27 cellular contexts compared by ENCODE assay signal in genomic region chr18:11801573-11801972, GRCh38. TPM values are rescaled to one million over a fixed set of nuclear protein-coding genes. Genes with fewer than 3 reads are reported as not detected.
DNase-seq lines count a peak whose midpoint lies in the region; ATAC-seq, FAIRE-seq and TF ChIP-seq lines count a peak whose summit lies in the region.
"Had no signal": no experiment of that assay in that cellular context is flagged by ENCODE, and none has a peak within 500 bp of the region (broad histone marks: within the 10 kb centered on the region; RNA-seq: fewer than 3 reads in every experiment).

No MANE protein-coding gene starts in this region.

- in situ Hi-C loops in HepG2 (cut with HindIII; ENCODE audit: extremely low pct_ligation_motif_present, low pct_unique_long_range_greater_than_20kb) (no loop called here), K562 (cut with MboI) (no loop called here)

- CTCF ChIA-PET in HepG2 (lab: Yijun Ruan, JAX; ENCODE audit: low intra/inter-chr PET ratio, low total read pairs): no interaction called here
- CTCF ChIA-PET in HEK293 (lab: Yijun Ruan, JAX): interaction anchor here (0.5 to 0.9 kb wide), 3 partner anchors 9 to 72 kb away, joined by 3 to 7 read pairs (median 3); no protein-coding TSS in a partner anchor
- CTCF ChIA-PET in K562 (lab: Yijun Ruan, JAX; ENCODE audit: low intra/inter-chr PET ratio): no interaction called here

- DNase-seq in HepG2 (ENCODE audit: low spot score) (no peak), right lobe of liver (no peak), K562 (ENCODE audit: extremely low read depth in 1 of 4, low spot score in 3 of 4) (no peak), neural progenitor cell (ENCODE audit: low spot score) (no peak), colonic mucosa (no peak), ascending aorta (ENCODE audit: low spot score in 2 of 2) (no peak)
- DNase-seq: 8988T; ACHN; AML-193; BE2C; Calu3; CD4-positive, alpha-beta T cell; CD8-positive, alpha-beta memory T cell; COR-L47; DMS79; EL; GF-D8; GM23248; H9; HFFc6 had no signal

- no peak for FAIRE-seq in HepG2 (lab: Jason Lieb, UNC)
- FAIRE-seq in K562 (lab: Jason Lieb, UNC): no peak
- FAIRE-seq: A549, GM12891 had no signal

- TF ChIP-seq EP300 in HepG2 (IDR thresholded peaks at IDR 0.05; ENCODE audit: low read depth in 2 of 2, low read length in 2 of 2) (no peak), HepG2 (CRISPR knock-in tag; IDR thresholded peaks at IDR 0.05; ENCODE audit: borderline replicate concordance) (no peak), K562 (IDR thresholded peaks at IDR 0.05; ENCODE audit: low read length) (no peak)

- H3K27me3 Mint-ChIP-seq in neural progenitor cell (ENCODE audit: insufficient read depth, low read depth): no peaks in the 10 kb centered on the region

- peaks cover 4% of the 10 kb centered on the region; the same call in 1 of the 2 replicates for H3K4me1 ChIP-seq in HepG2 (ENCODE audit: insufficient read depth, low read length)
- H3K4me1 ChIP-seq in right lobe of liver: no peaks in the 10 kb centered on the region
- H3K4me1 ChIP-seq in HEK293 (ENCODE audit: control insufficient read depth, insufficient read depth, low read length): peaks cover 3% of the 10 kb centered on the region; the same call in 1 of the 2 replicates
- H3K4me1 ChIP-seq in K562 (replicated peaks in 1 of 2; ENCODE audit: control insufficient read depth in 2 of 2, insufficient read depth in 2 of 2, low read length in 2 of 2): peaks cover 0 to 5% of the 10 kb centered on the region in 2 experiments; a peak in 3 of 5 replicates
- no peaks in the 10 kb centered on the region for H3K4me1 ChIP-seq in neural progenitor cell
- H3K4me1 ChIP-seq in colonic mucosa: no peaks in the 10 kb centered on the region
- H3K4me1 ChIP-seq in ascending aorta: no peaks in the 10 kb centered on the region
- H3K4me1 ChIP-seq: BE2C had no signal

- TF ChIP-seq POLR2A in HepG2 (IDR thresholded peaks at IDR 0.05; ENCODE audit: insufficient read depth in 1 of 2, low read depth in 2 of 2, low read length in 2 of 2): no peak
- TF ChIP-seq POLR2A in right lobe of liver (IDR thresholded peaks at IDR 0.05): no peak
- TF ChIP-seq POLR2A in K562 (conservative IDR thresholded peaks at IDR 0.05): no peak

- TF ChIP-seq RAD21 in HepG2 (CRISPR knock-in tag; IDR thresholded peaks at IDR 0.05): no peak
- no peak for TF ChIP-seq RAD21 in K562 (CRISPR knock-in tag; conservative IDR thresholded peaks at IDR 0.05 in 1 of 2, IDR thresholded peaks at IDR 0.05 in 1 of 2)

- no peaks in the 10 kb centered on the region for H3F3A ChIP-seq in neural progenitor cell (ENCODE audit: low read depth)

- H3K27me3 ChIP-seq in HepG2 (ENCODE audit: control insufficient read depth in 1 of 2, insufficient read depth in 2 of 2, low read length in 2 of 2) (peaks cover 2 to 5% of the 10 kb centered on the region in 2 experiments; a peak in 1 of 5 replicates), right lobe of liver (no peaks in the 10 kb centered on the region), K562 (ENCODE audit: control insufficient read depth in 2 of 2, insufficient read depth in 2 of 2, low read length in 2 of 2) (peaks cover 18 to 19% of the 10 kb centered on the region in 2 experiments), neural progenitor cell (no peaks in the 10 kb centered on the region), colonic mucosa (no peaks in the 10 kb centered on the region), ascending aorta (no peaks in the 10 kb centered on the region)
- H3K27me3 ChIP-seq: BE2C; BLaER1 treated with 17β-estradiol and CSF1 and Interleukin-3, amounts not matched to agents 10 nM and 100 nM had no signal

- H4K20me1 ChIP-seq in HepG2 (ENCODE audit: insufficient read depth, low read length) (no peaks in the 10 kb centered on the region), K562 (replicated peaks; ENCODE audit: control insufficient read depth, insufficient read depth, low read length) (no peaks in the 10 kb centered on the region), neural progenitor cell (ENCODE audit: low read depth) (no peaks in the 10 kb centered on the region)
- H4K20me1 ChIP-seq: BLaER1 treated with 17β-estradiol and CSF1 and Interleukin-3, amounts not matched to agents 10 nM and 100 nM had no signal

- no peaks in the 10 kb centered on the region for H3K36me3 Mint-ChIP-seq in neural progenitor cell
- H3K36me3 Mint-ChIP-seq: CD14-positive monocyte; CD8-positive, alpha-beta memory T cell had no signal

- no peak overlapping the region for H3K4me3 ChIP-seq in HepG2 (replicated peaks in 1 of 3; ENCODE audit: insufficient read depth in 1 of 3, low read depth in 2 of 3, low read length in 3 of 3)
- H3K4me3 ChIP-seq in right lobe of liver: no peak overlapping the region
- H3K4me3 ChIP-seq in HEK293 (ENCODE audit: low read depth, low read length): no peak overlapping the region
- H3K4me3 ChIP-seq in K562: no peak overlapping the region
- no peak overlapping the region for H3K4me3 ChIP-seq in neural progenitor cell
- H3K4me3 ChIP-seq in colonic mucosa: no peak overlapping the region
- H3K4me3 ChIP-seq in ascending aorta: no peak overlapping the region
- H3K4me3 ChIP-seq: A549; BLaER1 treated with 17β-estradiol and CSF1 and Interleukin-3, amounts not matched to agents 10 nM and 100 nM; GM23248 had no signal

- no peak overlapping the region for H3K4me3 Mint-ChIP-seq in neural progenitor cell
- H3K4me3 Mint-ChIP-seq: CD14-positive monocyte; CD4-positive, alpha-beta T cell; CD8-positive, alpha-beta memory T cell; H9; HFFc6 had no signal

- no peak for ATAC-seq in HepG2
- ATAC-seq in right lobe of liver: no peak
- no peak for ATAC-seq in K562
- no peak for ATAC-seq in HG02970 (IDR thresholded peaks at IDR 0.05; ENCODE audit: low FRiP score, unreplicated experiment)
- ATAC-seq: A549, HCT116 had no signal

- POLR2A ChIA-PET in HepG2 (lab: Yijun Ruan, JAX) (no interaction called here), HEK293 (lab: Yijun Ruan, JAX) (no interaction called here), K562 (lab: Yijun Ruan, JAX) (no interaction called here)

- intact Hi-C loops in HepG2 (cut with micrococcal nuclease; ENCODE audit: unreplicated experiment) (no loop called here), right lobe of liver (cut with DNase I) (no loop called here), K562 (cut with micrococcal nuclease) (no loop called here), colonic mucosa (cut with DNase I) (no loop called here), ascending aorta (cut with DNase I) (loop anchor here (10.0 kb wide), 1 partner anchor 47 kb away; no protein-coding TSS in a partner anchor)

- no peaks in the 10 kb centered on the region for H3K9me3 Mint-ChIP-seq in neural progenitor cell
- H3K9me3 Mint-ChIP-seq: CD14-positive monocyte; CD4-positive, alpha-beta T cell; CD8-positive, alpha-beta memory T cell; H9; HFFc6 had no signal

- BruUV-seq in HepG2 (replicated peaks; lab: Mats Ljungman, UMichigan): no TSS peak
- BruUV-seq in K562 (replicated peaks; lab: Mats Ljungman, UMichigan): no TSS peak

- peaks cover 17% of the 10 kb centered on the region for H3K4me1 Mint-ChIP-seq in neural progenitor cell
- H3K4me1 Mint-ChIP-seq: CD14-positive monocyte; CD8-positive, alpha-beta memory T cell had no signal

- H3K27ac ChIP-seq in HepG2 (ENCODE audit: extremely low read length, insufficient read depth, low read length) (no peak overlapping the region), right lobe of liver (no peak overlapping the region), HEK293 (ENCODE audit: extremely low read depth, low read depth, low read length) (no peak overlapping the region), K562 (ENCODE audit: extremely low read depth, low read depth, low read length) (no peak overlapping the region), neural progenitor cell (no peak overlapping the region), colonic mucosa (no peak overlapping the region), ascending aorta (no peak overlapping the region)
- H3K27ac ChIP-seq: A549; BLaER1 treated with 17β-estradiol and CSF1 and Interleukin-3, amounts not matched to agents 10 nM and 100 nM; GM23248 had no signal

- no peaks in the 10 kb centered on the region for H3K79me2 ChIP-seq in HepG2 (ENCODE audit: insufficient read depth, low read length)
- no peaks in the 10 kb centered on the region for H3K79me2 ChIP-seq in K562 (ENCODE audit: control insufficient read depth, insufficient read depth, low read length)
- no peaks in the 10 kb centered on the region for H3K79me2 ChIP-seq in neural progenitor cell (ENCODE audit: low read depth)

- H3K4me2 ChIP-seq in HepG2 (ENCODE audit: low read depth, low read length) (no peak overlapping the region), K562 (ENCODE audit: insufficient read depth, low read length) (no peak overlapping the region), neural progenitor cell (no peak overlapping the region)
- H3K4me2 ChIP-seq: A549; BLaER1 treated with 17β-estradiol and CSF1 and Interleukin-3, amounts not matched to agents 10 nM and 100 nM had no signal

- H3K36me3 ChIP-seq in HepG2 (replicated peaks in 1 of 2; ENCODE audit: control insufficient read depth in 1 of 2, insufficient read depth in 2 of 2, low read length in 2 of 2) (no peaks in the 10 kb centered on the region), right lobe of liver (no peaks in the 10 kb centered on the region), HEK293 (ENCODE audit: control insufficient read depth in 2 of 2, insufficient read depth in 1 of 2, low read length in 2 of 2) (no peaks in the 10 kb centered on the region), K562 (ENCODE audit: control insufficient read depth, insufficient read depth, low read length) (no peaks in the 10 kb centered on the region), neural progenitor cell (no peaks in the 10 kb centered on the region), colonic mucosa (no peaks in the 10 kb centered on the region), ascending aorta (no peaks in the 10 kb centered on the region)
- H3K36me3 ChIP-seq: BE2C; BLaER1 treated with 17β-estradiol and CSF1 and Interleukin-3, amounts not matched to agents 10 nM and 100 nM had no signal

- WGBS in HepG2 (ENCODE audit: low lambda C conversion rate): 6% methylated on average over 4 of the region's 4 CpGs
- WGBS in right lobe of liver (ENCODE audit: insufficient coverage, low coverage, low lambda C conversion rate, missing lambda C conversion rate): 38% methylated on average over 3 of the region's 4 CpGs
- WGBS in K562 (ENCODE audit: insufficient coverage, low coverage, missing lambda C conversion rate): 14% methylated on average over 4 of the region's 4 CpGs

- no peaks in the 10 kb centered on the region for H3K9me1 ChIP-seq in K562 (ENCODE audit: control insufficient read depth, insufficient read depth, low read length)

- H2AFZ ChIP-seq in HepG2 (ENCODE audit: low read length) (no peak overlapping the region), K562 (ENCODE audit: low read depth, low read length) (no peak overlapping the region), neural progenitor cell (replicated peaks) (no peak overlapping the region)
- H2AFZ ChIP-seq: GM23248 had no signal

- H3K27ac Mint-ChIP-seq in neural progenitor cell: peak overlapping the region; percentile 9
- H3K27ac Mint-ChIP-seq: CD4-positive, alpha-beta T cell; H9; HFFc6 had no signal

- TF ChIP-seq CTCF in HepG2 (CRISPR knock-in tag; IDR thresholded peaks at IDR 0.05): no peak
- no peak for TF ChIP-seq CTCF in right lobe of liver (IDR thresholded peaks at IDR 0.05)
- no peak for TF ChIP-seq CTCF in HEK293 (tag by site-specific recombination; IDR thresholded peaks at IDR 0.05)
- no peak for TF ChIP-seq CTCF in K562 (IDR thresholded peaks at IDR 0.05 in 2 of 3, conservative IDR thresholded peaks at IDR 0.05 in 1 of 3; ENCODE audit: insufficient read depth in 2 of 3, low read depth in 1 of 3, low read length in 3 of 3)
- no peak for TF ChIP-seq CTCF in neural progenitor cell (IDR thresholded peaks at IDR 0.05)
- TF ChIP-seq CTCF in colonic mucosa (IDR thresholded peaks at IDR 0.05): no peak
- no peak for TF ChIP-seq CTCF in ascending aorta (IDR thresholded peaks at IDR 0.05)

- H3K9me3 ChIP-seq in HepG2 (ENCODE audit: low read length): no peaks in the 10 kb centered on the region
- no peaks in the 10 kb centered on the region for H3K9me3 ChIP-seq in right lobe of liver
- no peaks in the 10 kb centered on the region for H3K9me3 ChIP-seq in HEK293 (ENCODE audit: control insufficient read depth, insufficient read depth, low read depth, low read length)
- H3K9me3 ChIP-seq in K562 (replicated peaks; ENCODE audit: control insufficient read depth, insufficient read depth, low read depth, low read length): no peaks in the 10 kb centered on the region
- no peaks in the 10 kb centered on the region for H3K9me3 ChIP-seq in neural progenitor cell (ENCODE audit: low read depth)
- no peaks in the 10 kb centered on the region for H3K9me3 ChIP-seq in colonic mucosa
- H3K9me3 ChIP-seq in ascending aorta: no peaks in the 10 kb centered on the region
- H3K9me3 ChIP-seq: A549; BE2C; BLaER1 treated with 17β-estradiol and CSF1 and Interleukin-3, amounts not matched to agents 10 nM and 100 nM had no signal

- H3K9ac ChIP-seq in HepG2 (ENCODE audit: insufficient read depth, low read depth, low read length): no peak overlapping the region
- H3K9ac ChIP-seq in K562 (ENCODE audit: insufficient read depth in 1 of 2, low read depth in 2 of 2, low read length in 2 of 2): no peak overlapping the region
- H3K9ac ChIP-seq in neural progenitor cell: no peak overlapping the region
- no peak overlapping the region for H3K9ac ChIP-seq in colonic mucosa (ENCODE audit: low read depth in 2 of 2, low read length in 2 of 2)
- H3K9ac ChIP-seq: BLaER1 treated with 17β-estradiol and CSF1 and Interleukin-3, amounts not matched to agents 10 nM and 100 nM; GM23248 had no signal

RNA-seq across cellular contexts. Expression of gene CHMP1B, which starts 49.6 kb away (rescaled TPM):
- total RNA-seq in HepG2 (2016; rRNA removed; fragmentation: Illumina TruSeq; extraction: Trizol): 18.8 and 24.0 TPM in 2 replicates
- 4.1 TPM in 2 replicates for total RNA-seq in HepG2 (2016; cell fraction: cytosol; rRNA removed; fragmentation: Illumina TruSeq; extraction: Trizol; ENCODE audit: low read depth)
- total RNA-seq in HepG2 (2016; cell fraction: insoluble cytoplasmic fraction; rRNA removed; fragmentation: Illumina TruSeq; extraction: Trizol): 18.9 and 22.7 TPM in 2 replicates
- 8.7 and 9.1 TPM in 2 replicates for total RNA-seq in HepG2 (2016; cell fraction: membrane; rRNA removed; fragmentation: Illumina TruSeq; extraction: Trizol)
- total RNA-seq in HepG2 (2016; cell fraction: nucleus; rRNA removed; fragmentation: Illumina TruSeq; extraction: Trizol): 15.1 and 15.2 TPM in 2 replicates
- polyA plus RNA-seq in HepG2 (2011; rRNA removed): 19.1 and 20.2 TPM in 2 replicates
- polyA plus RNA-seq in HepG2 (2011; cell fraction: cytosol; rRNA removed): 19.1 and 22.1 TPM in 2 replicates
- 6.4 and 8.0 TPM in 2 replicates for polyA plus RNA-seq in HepG2 (2011; cell fraction: nucleus; rRNA removed)
- 23.0 and 26.4 TPM in 2 replicates for polyA plus RNA-seq in HepG2 (2012)
- 2.7 and 2.9 TPM in 2 replicates for polyA plus RNA-seq in HepG2 (2016; cell fraction: cytosol; fragmentation: Illumina TruSeq; extraction: Trizol; ENCODE audit: low read depth)
- polyA plus RNA-seq in HepG2 (2016; cell fraction: insoluble cytoplasmic fraction; fragmentation: Illumina TruSeq; extraction: Trizol; ENCODE audit: low read depth): 29.6 and 30.5 TPM in 2 replicates
- 5.7 and 6.2 TPM in 2 replicates for polyA plus RNA-seq in HepG2 (2016; cell fraction: membrane; fragmentation: Illumina TruSeq; extraction: Trizol; ENCODE audit: low read depth)
- polyA plus RNA-seq in HepG2 (2016; cell fraction: nucleus; fragmentation: Illumina TruSeq; extraction: Trizol; ENCODE audit: insufficient read depth, low read depth): 21.5 and 22.8 TPM in 2 replicates
- polyA minus RNA-seq in HepG2 (2011; rRNA and poly(A)+ RNA removed; ENCODE audit: low replicate concordance): 15.1 and 30.4 TPM in 2 replicates
- polyA minus RNA-seq in HepG2 (2011; cell fraction: cytosol; rRNA and poly(A)+ RNA removed): 11.8 and 14.1 TPM in 2 replicates
- 12.7 and 15.6 TPM in 2 replicates for polyA minus RNA-seq in HepG2 (2011; cell fraction: nucleus; rRNA and poly(A)+ RNA removed)
- 10 to 100 TPM; 13.5 to 22.4 (median 18.2) TPM for total RNA-seq in right lobe of liver
- total RNA-seq in K562 (2011; cell fraction: chromatin; rRNA removed; ENCODE audit: low replicate concordance): 8.3 and 13.4 TPM in 2 replicates
- total RNA-seq in K562 (2011; cell fraction: nucleolus; rRNA removed): 10.8 and 11.2 TPM in 2 replicates
- 15.5 and 19.1 TPM in 2 replicates for total RNA-seq in K562 (2011; cell fraction: nucleoplasm; rRNA removed)
- total RNA-seq in K562 (2014; rRNA removed): 22.3 and 22.9 TPM in 2 replicates
- 18.7 and 21.7 TPM in 2 replicates for total RNA-seq in K562 (2014; rRNA removed; fragmentation: Illumina TruSeq; extraction: Trizol)
- 15.6 and 17.6 TPM in 2 replicates for total RNA-seq in K562 (2015; rRNA removed; fragmentation: Illumina TruSeq; extraction: Trizol)
- total RNA-seq in K562 (2021): 17.1 and 21.3 TPM in 2 replicates
- 17.7 and 19.0 TPM in 2 replicates for polyA plus RNA-seq in K562 (2011; rRNA removed)
- 15.7 and 19.8 TPM in 2 replicates for polyA plus RNA-seq in K562 (2011; cell fraction: cytosol; rRNA removed)
- 11.0 and 12.8 TPM in 2 replicates for polyA plus RNA-seq in K562 (2011; cell fraction: nucleus; rRNA removed)
- 16.6 and 23.6 TPM in 2 replicates for polyA plus RNA-seq in K562 (2012)
- polyA plus RNA-seq in K562 (2014; fragmentation: Illumina TruSeq; extraction: Trizol): 20.3 and 22.6 TPM in 2 replicates
- polyA plus RNA-seq in K562 (2014; fragmentation: Nextera tagmentation; extraction: Ambion mirVana): 10 to 100 TPM; 12.3 to 14.5 TPM
- polyA plus RNA-seq in K562 (2014; rRNA removed): 27.9 and 29.9 TPM in 2 replicates
- 16.9 and 22.1 TPM in 2 replicates for polyA minus RNA-seq in K562 (2011; rRNA and poly(A)+ RNA removed)
- polyA minus RNA-seq in K562 (2011; cell fraction: cytosol; rRNA and poly(A)+ RNA removed): 6.8 and 7.9 TPM in 2 replicates
- polyA minus RNA-seq in K562 (2011; cell fraction: nucleus; rRNA and poly(A)+ RNA removed): 5.1 and 10.0 TPM in 2 replicates
- total RNA-seq in neural progenitor cell (ENCODE audit: low replicate concordance): 50.8 and 62.9 TPM in 2 replicates
- 10 to 100 TPM; 42.3 to 80.1 TPM for total RNA-seq in colonic mucosa
- 25.5 TPM for total RNA-seq in ascending aorta
